12 cellular contexts compared by ENCODE assay signal in the genomic region with DNA sequence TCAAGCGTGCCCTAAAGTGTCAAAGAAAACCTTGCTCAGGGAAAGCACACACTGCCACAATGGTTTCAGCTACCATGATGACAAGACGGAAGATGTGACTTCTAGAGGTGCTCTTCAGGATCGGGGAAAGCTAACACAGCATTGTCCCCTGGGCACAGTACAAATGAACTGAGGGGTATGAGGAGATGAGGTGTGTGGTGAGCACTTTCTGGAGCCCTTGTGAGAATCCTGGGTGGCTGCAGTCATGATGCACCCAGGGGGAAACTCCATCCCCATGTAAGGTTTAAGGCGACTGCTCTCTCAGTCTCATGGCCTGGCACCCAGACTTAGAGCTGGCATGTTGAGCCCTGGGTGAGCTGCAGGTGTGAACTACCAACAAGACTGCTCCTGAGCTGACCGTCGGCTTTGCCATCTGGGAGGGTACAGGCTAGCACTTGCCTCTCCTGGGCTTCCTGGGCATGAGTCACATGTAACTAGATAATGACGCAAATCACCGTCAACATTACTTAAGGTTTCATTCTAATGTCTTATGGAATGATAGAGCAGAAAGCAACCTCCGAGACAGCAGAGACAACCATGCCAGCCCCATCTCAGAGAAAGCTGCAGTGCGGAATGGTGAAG.
A peak's percentile ranks its signal among the peaks of the same experiment; 100 is the strongest.
DNase-seq lines count a peak whose midpoint lies in the region; ATAC-seq, FAIRE-seq and TF ChIP-seq lines count a peak whose summit lies in the region.
"Had no signal": no experiment of that assay in that cellular context is flagged by ENCODE, and none has a peak within 500 bp of the region (broad histone marks: within the 10 kb centered on the region; RNA-seq: fewer than 3 reads in every experiment).

No MANE protein-coding gene starts in this region.

- no peak overlapping the region for H2AFZ ChIP-seq in osteoblast (ENCODE audit: low read length)

- peaks cover 0 to 5% (median 0%) of the 10 kb centered on the region in 7 donors for H3K9me3 Mint-ChIP-seq in CD14-positive monocyte
- H3K9me3 Mint-ChIP-seq in activated CD4-positive, alpha-beta memory T cell treated with anti-CD3 and anti-CD28 coated beads for 36 hours, result no peaks in the 10 kb centered on the region

- peaks cover 67% of the 10 kb centered on the region for H3K79me2 ChIP-seq in osteoblast (ENCODE audit: insufficient read depth, low read length)

- peak overlapping the region; percentile 47 to 84 (median 81) for H3K27ac Mint-ChIP-seq in CD14-positive monocyte
- no peak overlapping the region for H3K27ac Mint-ChIP-seq in activated CD4-positive, alpha-beta memory T cell treated with anti-CD3 and anti-CD28 coated beads for 36 hours

- peaks cover 91 to 97% of the 10 kb centered on the region in 2 donors for H3K36me3 Mint-ChIP-seq in CD14-positive monocyte
- H3K36me3 Mint-ChIP-seq in activated CD4-positive, alpha-beta memory T cell treated with anti-CD3 and anti-CD28 coated beads for 36 hours, result peaks cover 58% of the 10 kb centered on the region

- no peak for TF ChIP-seq CTCF in CD14-positive monocyte (IDR thresholded peaks at IDR 0.05)
- TF ChIP-seq CTCF in bronchial epithelial cell (IDR thresholded peaks at IDR 0.05; ENCODE audit: insufficient read depth, low read length, severe bottlenecking), result no peak
- no peak for TF ChIP-seq CTCF in osteoblast (IDR thresholded peaks at IDR 0.05; ENCODE audit: extremely low read depth, low read depth, low read length)

- H3K9me3 ChIP-seq in osteoblast (ENCODE audit: low read depth, low read length), result no peaks in the 10 kb centered on the region
- H3K9me3 ChIP-seq: Caco-2, transverse colon had no signal

- intact Hi-C loops in CD14-positive monocyte (cut with micrococcal nuclease), result no loop called here
- intact Hi-C loops in activated CD4-positive, alpha-beta memory T cell treated with anti-CD3 and anti-CD28 coated beads for 36 hours (cut with micrococcal nuclease), result no loop called here

- peak overlapping the region; percentile 46 for H3K4me2 ChIP-seq in osteoblast (ENCODE audit: insufficient read depth, low read length)

- H3K4me1 ChIP-seq in osteoblast (ENCODE audit: insufficient read depth, low read length), result peaks cover 77% of the 10 kb centered on the region

- H3K4me3 ChIP-seq in bronchial epithelial cell (ENCODE audit: low read depth, low read length) (no peak overlapping the region), osteoblast (ENCODE audit: insufficient read depth, low read length) (no peak overlapping the region)
- H3K4me3 ChIP-seq: transverse colon had no signal

- peaks cover 65% of the 10 kb centered on the region for H3K4me1 Mint-ChIP-seq in CD14-positive monocyte
- H3K4me1 Mint-ChIP-seq in activated CD4-positive, alpha-beta memory T cell treated with anti-CD3 and anti-CD28 coated beads for 36 hours (ENCODE audit: low read depth), result peaks cover 78% of the 10 kb centered on the region

- peaks cover 6% of the 10 kb centered on the region for H3K36me3 ChIP-seq in bronchial epithelial cell (ENCODE audit: control insufficient read depth, insufficient read depth, low read length)
- peaks cover 62% of the 10 kb centered on the region for H3K36me3 ChIP-seq in osteoblast (ENCODE audit: insufficient read depth, low read length)
- H3K36me3 ChIP-seq: transverse colon had no signal

- no peaks in the 10 kb centered on the region for H3K27me3 Mint-ChIP-seq in CD14-positive monocyte (ENCODE audit: low read depth in 3 of 3)
- H3K27me3 Mint-ChIP-seq in activated CD4-positive, alpha-beta memory T cell treated with anti-CD3 and anti-CD28 coated beads for 36 hours, result no peaks in the 10 kb centered on the region

- peaks cover 8% of the 10 kb centered on the region for H4K20me1 ChIP-seq in osteoblast (ENCODE audit: insufficient read depth, low read length)

- POLR2A ChIA-PET in activated CD4-positive, alpha-beta memory T cell treated with anti-CD3 and anti-CD28 coated beads for 36 hours (lab: Charles Lee), result no interaction called here

- peak; percentile 84 for FAIRE-seq in bronchial epithelial cell (lab: Jason Lieb, UNC)

- H3K27ac ChIP-seq in osteoblast (ENCODE audit: low read depth, low read length), result peak overlapping the region; percentile 100
- H3K27ac ChIP-seq: transverse colon had no signal

- no peak overlapping the region for H3K4me3 Mint-ChIP-seq in CD14-positive monocyte
- H3K4me3 Mint-ChIP-seq in activated CD4-positive, alpha-beta memory T cell treated with anti-CD3 and anti-CD28 coated beads for 36 hours, result no peak overlapping the region

- ATAC-seq in HG02798 (IDR thresholded peaks at IDR 0.05; ENCODE audit: poor library complexity, unreplicated experiment), result no peak

- H3K27me3 ChIP-seq in bronchial epithelial cell (ENCODE audit: control insufficient read depth, insufficient read depth, low read length), result no peaks in the 10 kb centered on the region
- no peaks in the 10 kb centered on the region for H3K27me3 ChIP-seq in osteoblast (ENCODE audit: insufficient read depth, low read length)
- H3K27me3 ChIP-seq: transverse colon had no signal

- CTCF ChIA-PET in activated CD4-positive, alpha-beta memory T cell treated with anti-CD3 and anti-CD28 coated beads for 36 hours (lab: Charles Lee), result no interaction called here

- DNase-seq in CD14-positive monocyte (ENCODE audit: low spot score) (peak; percentile 67), M059J (ENCODE audit: low read depth) (peak; percentile 59), bronchial epithelial cell (ENCODE audit: low read depth) (peak; percentile 99), osteoblast (ENCODE audit: insufficient read length, low spot score, missing footprints) (peak; percentile 70), SIG-M5 treated with dmso at 0.1 percent for 504 hours (lab: John Stamatoyannopoulos, UW; ENCODE audit: unreplicated experiment) (no peak)
- no peak for DNase-seq in activated CD4-positive, alpha-beta memory T cell treated with anti-CD3 and anti-CD28 coated beads for 36 hours
- DNase-seq in stimulated activated CD4-positive, alpha-beta T cell treated with anti-CD3 and anti-CD28 coated beads, Interleukin-15, amount 100 ng/mL, for 24 hours, result no peak
- DNase-seq: activated CD4-positive, alpha-beta T cell treated with anti-CD3 and anti-CD28 coated beads for 48 hours; activated naive CD4-positive, alpha-beta T cell treated with Interleukin-2 at 50 U/mL for 16 hours; Caco-2; transverse colon had no signal

Comparison
In these comparisons a context has a peak if more than half of its experiments do, and no peak if none do; other contexts are left out.
1. DNase-seq: peak in CD14-positive monocyte (single experiment), M059J (single experiment), bronchial epithelial cell (single experiment) and osteoblast (single experiment); none in activated CD4-positive, alpha-beta memory T cell treated with anti-CD3 and anti-CD28 coated beads for 36 hours (single experiment), SIG-M5 treated with dmso at 0.1 percent for 504 hours (single experiment) and stimulated activated CD4-positive, alpha-beta T cell treated with anti-CD3 and anti-CD28 coated beads, Interleukin-15, amount 100 ng/mL, for 24 hours (single experiment).